19 cellular contexts compared by ENCODE assay signal in the genomic region with DNA sequence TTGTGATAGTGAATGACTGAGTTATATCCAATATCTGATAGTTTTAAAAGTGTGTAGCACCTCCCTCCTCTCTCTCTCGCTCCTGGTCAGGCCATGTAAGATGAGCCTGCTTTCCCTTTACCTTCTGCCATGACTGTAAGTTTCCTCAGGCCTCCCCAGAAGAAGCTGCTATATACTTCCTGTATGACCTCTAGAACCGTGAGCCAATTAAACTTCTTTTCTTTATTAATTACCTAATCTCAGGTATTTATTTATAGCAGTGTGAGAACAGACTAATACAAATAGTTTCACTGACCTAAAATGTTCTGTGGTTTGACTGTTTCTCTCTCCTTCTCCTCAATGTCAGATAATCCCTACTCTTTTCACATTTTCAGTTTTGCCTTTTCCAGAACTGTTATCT.
DNase-seq lines count a peak whose midpoint lies in the region; ATAC-seq, FAIRE-seq and TF ChIP-seq lines count a peak whose summit lies in the region.
"Had no signal": no experiment of that assay in that cellular context is flagged by ENCODE, and none has a peak within 500 bp of the region (broad histone marks: within the 10 kb centered on the region; RNA-seq: fewer than 3 reads in every experiment).

No MANE protein-coding gene starts in this region.

- intact Hi-C loops in GM12878 (cut with micrococcal nuclease; ENCODE audit: unreplicated experiment) = no loop called here

- no TSS peak for BruUV-seq in GM12878 (replicated peaks; lab: Mats Ljungman, UMichigan)

- TF ChIP-seq CTCF in GM12878 (IDR thresholded peaks at IDR 0.05 in 2 of 3, conservative IDR thresholded peaks at IDR 0.05 in 1 of 3; ENCODE audit: control insufficient read depth in 2 of 3, extremely low read depth in 1 of 3, insufficient read depth in 1 of 3, low read depth in 3 of 3, low read length in 3 of 3) (no peak), RWPE1 (conservative IDR thresholded peaks at IDR 0.05; ENCODE audit: low read depth) (no peak)

- H2AFZ ChIP-seq in GM12878 (ENCODE audit: control insufficient read depth, low read depth, low read length) = peak overlapping the region; percentile 11; the same call in 1 of the 2 replicates

- H3K9ac ChIP-seq in GM12878 (ENCODE audit: control insufficient read depth, insufficient read depth, low read length) = no peak overlapping the region
- H3K9ac ChIP-seq: BLaER1 treated with 17β-estradiol and CSF1 and Interleukin-3, amounts not matched to agents 10 nM and 100 nM had no signal

- no peaks in the 10 kb centered on the region for H3K36me3 ChIP-seq in GM12878 (ENCODE audit: control insufficient read depth in 2 of 2, insufficient read depth in 2 of 2, low read length in 1 of 2)
- H3K36me3 ChIP-seq: BLaER1 treated with 17β-estradiol and CSF1 and Interleukin-3, amounts not matched to agents 10 nM and 100 nM had no signal

- H3K79me2 ChIP-seq in GM12878 (ENCODE audit: control insufficient read depth, insufficient read depth, low read length) = no peaks in the 10 kb centered on the region

- CTCF ChIA-PET in GM12878 (lab: Yijun Ruan, JAX) (no interaction called here), RWPE1 (lab: Yijun Ruan, JAX) (no interaction called here)

- no peaks in the 10 kb centered on the region for H3K4me1 ChIP-seq in GM12878 (ENCODE audit: control insufficient read depth, insufficient read depth, low read length)
- H3K4me1 ChIP-seq: BLaER1 treated with 17β-estradiol and CSF1 and Interleukin-3, amounts not matched to agents 10 nM and 100 nM had no signal

- RAD21 ChIA-PET in GM12878 (lab: Charles Lee; ENCODE audit: unreplicated experiment) = no interaction called here

- 0% methylated on average over 2 of the region's 2 CpGs for WGBS in GM12878 (ENCODE audit: insufficient coverage, insufficient replicate concordance, low lambda C conversion rate, missing lambda C conversion rate)

- no peaks in the 10 kb centered on the region for H3K9me3 ChIP-seq in GM12878 (replicated peaks; ENCODE audit: control insufficient read depth, insufficient read depth, low read length)
- H3K9me3 ChIP-seq: BLaER1 treated with 17β-estradiol and CSF1 and Interleukin-3, amounts not matched to agents 10 nM and 100 nM had no signal

- FAIRE-seq in GM12878 (lab: Jason Lieb, UNC) = no peak
- FAIRE-seq: H54, HTR-8/SVneo, K562 had no signal

- H3K27ac ChIP-seq in GM12878 (ENCODE audit: control insufficient read depth, insufficient read depth) (no peak overlapping the region), RWPE1 (no peak overlapping the region)
- H3K27ac ChIP-seq: BLaER1 treated with 17β-estradiol and CSF1 and Interleukin-3, amounts not matched to agents 10 nM and 100 nM had no signal

- TF ChIP-seq RAD21 in GM12878 (IDR thresholded peaks at IDR 0.05; ENCODE audit: insufficient read depth, low read depth, low read length) = no peak

- in situ Hi-C loops in GM12878 (cut with MboI) = no loop called here

- ATAC-seq in GM18502 (IDR thresholded peaks at IDR 0.05; ENCODE audit: poor library complexity, unreplicated experiment) (peak; percentile 57), HG03432 (IDR thresholded peaks at IDR 0.05; ENCODE audit: unreplicated experiment) (peak; percentile 39), GM12878 (peak; percentile 82), GM19035 (IDR thresholded peaks at IDR 0.05; ENCODE audit: unreplicated experiment) (no peak), SK-N-SH treated with all-trans-retinoic acid at 6 μM for 48 hours (no peak)
- ATAC-seq: CD8-positive, alpha-beta T cell; GM23338; HCT116; K562 had no signal

- no peak for TF ChIP-seq EP300 in GM12878 (IDR thresholded peaks at IDR 0.05; ENCODE audit: borderline replicate concordance in 1 of 2, control insufficient read depth in 1 of 2, low read depth in 2 of 2, low read length in 2 of 2)

- no peak overlapping the region for H3K4me2 ChIP-seq in GM12878 (ENCODE audit: control insufficient read depth, insufficient read depth)
- H3K4me2 ChIP-seq: BLaER1 treated with 17β-estradiol and CSF1 and Interleukin-3, amounts not matched to agents 10 nM and 100 nM; GM23338 had no signal

- no peaks in the 10 kb centered on the region for H3K27me3 ChIP-seq in GM12878 (replicated peaks in 1 of 2; ENCODE audit: control insufficient read depth in 2 of 2, insufficient read depth in 2 of 2, low read length in 1 of 2)
- H3K27me3 ChIP-seq: BLaER1 treated with 17β-estradiol and CSF1 and Interleukin-3, amounts not matched to agents 10 nM and 100 nM had no signal

- POLR2A ChIA-PET in GM12878 (lab: Charles Lee) (interaction anchor here (1.7 kb wide), 1 partner anchor 69 kb away, joined by 5 read pairs; no protein-coding TSS in a partner anchor), RWPE1 (lab: Yijun Ruan, JAX; ENCODE audit: low non-redundant PET) (no interaction called here)

- no peaks in the 10 kb centered on the region for H4K20me1 ChIP-seq in GM12878 (ENCODE audit: control insufficient read depth, insufficient read depth)
- H4K20me1 ChIP-seq: BLaER1 treated with 17β-estradiol and CSF1 and Interleukin-3, amounts not matched to agents 10 nM and 100 nM had no signal

- DNase-seq in GM12878 (ENCODE audit: low read depth, low spot score) = no peak
- no peak for DNase-seq in RWPE1 (ENCODE audit: low spot score)
- DNase-seq: Calu3; CD8-positive, alpha-beta T cell; DMS53; DND-41; EL; HFFc6; IMR-90 had no signal

- no peak overlapping the region for H3K4me3 ChIP-seq in GM12878
- H3K4me3 ChIP-seq: BLaER1 treated with 17β-estradiol and CSF1 and Interleukin-3, amounts not matched to agents 10 nM and 100 nM; GM23338; K562 had no signal

- TF ChIP-seq POLR2A in GM12878 (IDR thresholded peaks at IDR 0.05; ENCODE audit: low read depth, low read length) = no peak

- SMC1A ChIA-PET in GM12878 (lab: Charles Lee; ENCODE audit: uncharacterized antibody, unreplicated experiment) = interaction anchor here (0.5 kb wide), 1 partner anchor 947 kb away, joined by 3 read pairs; no protein-coding TSS in a partner anchor

TF ChIP-seq in GM12878, 131 proteins besides CTCF, POLR2A, EP300 and RAD21 (continues in another document):
- TF ChIP-seq ATF7 (IDR thresholded peaks at IDR 0.05; ENCODE audit: low read depth) (0 out of 2 replicates have a peak, but pooled peaks have one; percentile 25), MEF2B (IDR thresholded peaks at IDR 0.05; ENCODE audit: partially characterized antibody, poor library complexity, severe bottlenecking) (peak; percentile 35), MTA2 (IDR thresholded peaks at IDR 0.05; ENCODE audit: low read depth) (peak; percentile 52; the same call in 1 of the 2 replicates)

TF ChIP-seq in SK-N-SH treated with all-trans-retinoic acid at 6 μM for 48 hours, 23 proteins besides CTCF, POLR2A, EP300 and RAD21:
- TF ChIP-seq, protein P1, sequence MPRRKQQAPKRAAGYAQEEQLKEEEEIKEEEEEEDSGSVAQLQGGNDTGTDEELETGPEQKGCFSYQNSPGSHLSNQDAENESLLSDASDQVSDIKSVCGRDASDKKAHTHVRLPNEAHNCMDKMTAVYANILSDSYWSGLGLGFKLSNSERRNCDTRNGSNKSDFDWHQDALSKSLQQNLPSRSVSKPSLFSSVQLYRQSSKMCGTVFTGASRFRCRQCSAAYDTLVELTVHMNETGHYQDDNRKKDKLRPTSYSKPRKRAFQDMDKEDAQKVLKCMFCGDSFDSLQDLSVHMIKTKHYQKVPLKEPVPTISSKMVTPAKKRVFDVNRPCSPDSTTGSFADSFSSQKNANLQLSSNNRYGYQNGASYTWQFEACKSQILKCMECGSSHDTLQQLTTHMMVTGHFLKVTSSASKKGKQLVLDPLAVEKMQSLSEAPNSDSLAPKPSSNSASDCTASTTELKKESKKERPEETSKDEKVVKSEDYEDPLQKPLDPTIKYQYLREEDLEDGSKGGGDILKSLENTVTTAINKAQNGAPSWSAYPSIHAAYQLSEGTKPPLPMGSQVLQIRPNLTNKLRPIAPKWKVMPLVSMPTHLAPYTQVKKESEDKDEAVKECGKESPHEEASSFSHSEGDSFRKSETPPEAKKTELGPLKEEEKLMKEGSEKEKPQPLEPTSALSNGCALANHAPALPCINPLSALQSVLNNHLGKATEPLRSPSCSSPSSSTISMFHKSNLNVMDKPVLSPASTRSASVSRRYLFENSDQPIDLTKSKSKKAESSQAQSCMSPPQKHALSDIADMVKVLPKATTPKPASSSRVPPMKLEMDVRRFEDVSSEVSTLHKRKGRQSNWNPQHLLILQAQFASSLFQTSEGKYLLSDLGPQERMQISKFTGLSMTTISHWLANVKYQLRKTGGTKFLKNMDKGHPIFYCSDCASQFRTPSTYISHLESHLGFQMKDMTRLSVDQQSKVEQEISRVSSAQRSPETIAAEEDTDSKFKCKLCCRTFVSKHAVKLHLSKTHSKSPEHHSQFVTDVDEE (CRISPR knock-in tag; IDR thresholded peaks at IDR 0.05) = no peak
- TF ChIP-seq GLIS3 (CRISPR knock-in tag; IDR thresholded peaks at IDR 0.05) = no peak
- no peak for TF ChIP-seq ZFP3 (CRISPR knock-in tag; IDR thresholded peaks at IDR 0.05)
- no peak for TF ChIP-seq BACH2 (CRISPR knock-in tag; IDR thresholded peaks at IDR 0.05; ENCODE audit: borderline replicate concordance)
- TF ChIP-seq ARNTL (CRISPR knock-in tag; IDR thresholded peaks at IDR 0.05; ENCODE audit: borderline replicate concordance, low read depth) = no peak
- TF ChIP-seq ISL1 (CRISPR knock-in tag; IDR thresholded peaks at IDR 0.05) = no peak
- TF ChIP-seq RARB (CRISPR knock-in tag; IDR thresholded peaks at IDR 0.05) = no peak
- no peak for TF ChIP-seq ZNF8 (CRISPR knock-in tag; IDR thresholded peaks at IDR 0.05)
- no peak for TF ChIP-seq ZFP30 (CRISPR knock-in tag; IDR thresholded peaks at IDR 0.05)
- no peak for TF ChIP-seq OSR1 (CRISPR knock-in tag; IDR thresholded peaks at IDR 0.05)

Comparison
In these comparisons a context has a peak if more than half of its experiments do, and no peak if none do; other contexts are left out.
1. ATAC-seq: peak in GM18502 (single experiment), HG03432 (single experiment) and GM12878 (single experiment); none in GM19035 (single experiment) and SK-N-SH treated with all-trans-retinoic acid at 6 μM for 48 hours (single experiment).